ENCODE assay signal across 2 cellular contexts in genomic region chr2:76247006-76247405, GRCh38.
TF ChIP-seq lines count a peak whose summit lies in the region.

No MANE protein-coding gene starts in this region.

TF ChIP-seq in GM23338, 12 proteins besides CTCF, POLR2A, EP300 and RAD21:
- no peak for TF ChIP-seq POLR2AphosphoS5 (IDR thresholded peaks at IDR 0.05; ENCODE audit: low read depth)
- no peak for TF ChIP-seq STAT1 (IDR thresholded peaks at IDR 0.05; ENCODE audit: unreplicated experiment)
- TF ChIP-seq ZNF462 (CRISPR knock-in tag; IDR thresholded peaks at IDR 0.05) = no peak
- no peak for TF ChIP-seq CREB1 (CRISPR knock-in tag; IDR thresholded peaks at IDR 0.05; ENCODE audit: low read depth)
- TF ChIP-seq NANOG (IDR thresholded peaks at IDR 0.05; ENCODE audit: borderline replicate concordance) = no peak
- no peak for TF ChIP-seq REST (IDR thresholded peaks at IDR 0.05; ENCODE audit: unreplicated experiment)
- TF ChIP-seq ZNF114 (CRISPR knock-in tag; IDR thresholded peaks at IDR 0.05) = no peak
- no peak for TF ChIP-seq ETS1 (IDR thresholded peaks at IDR 0.05)
- TF ChIP-seq EZH2phosphoT487 (IDR thresholded peaks at IDR 0.05; ENCODE audit: unreplicated experiment) = no peak
- TF ChIP-seq JUNB (IDR thresholded peaks at IDR 0.05; ENCODE audit: unreplicated experiment) = no peak
- no peak for TF ChIP-seq ZNF331 (CRISPR knock-in tag; IDR thresholded peaks at IDR 0.05; ENCODE audit: low read depth)
- TF ChIP-seq EZH2 (IDR thresholded peaks at IDR 0.05; ENCODE audit: low read depth, unreplicated experiment) = no peak
TF ChIP-seq in GM23338: peak in this region for 0.

TF ChIP-seq in H1, 55 proteins besides CTCF, POLR2A, EP300 and RAD21:
- TF ChIP-seq TAF1 (IDR thresholded peaks at IDR 0.05; ENCODE audit: low read depth, low read length) (no peak), TEAD4 (IDR thresholded peaks at IDR 0.05; ENCODE audit: low read depth, low read length) (no peak), CHD1 (IDR thresholded peaks at IDR 0.05; ENCODE audit: low read depth, low read length) (no peak), POLR2AphosphoS5 (IDR thresholded peaks at IDR 0.05; ENCODE audit: low read depth, low read length) (no peak), USF2 (IDR thresholded peaks at IDR 0.05; ENCODE audit: low read length) (no peak), TAF7 (optimal IDR thresholded peaks at IDR 0.05; ENCODE audit: borderline replicate concordance, low read depth, low read length) (no peak), ATF3 (IDR thresholded peaks at IDR 0.05; ENCODE audit: insufficient read depth, low read depth, low read length) (no peak), EZH2 (IDR thresholded peaks at IDR 0.05; ENCODE audit: low read depth, low read length, severe bottlenecking) (no peak), TCF12 (IDR thresholded peaks at IDR 0.05; ENCODE audit: low read depth, low read length) (no peak), ASH2L (IDR thresholded peaks at IDR 0.05; ENCODE audit: low read length) (no peak), KDM4A (IDR thresholded peaks at IDR 0.05; ENCODE audit: low read depth, low read length, severe bottlenecking) (no peak), CHD2 (IDR thresholded peaks at IDR 0.05; ENCODE audit: low read length) (no peak), HDAC2 (IDR thresholded peaks at IDR 0.05; ENCODE audit: borderline replicate concordance in 1 of 2, low read depth in 2 of 2, low read length in 2 of 2) (no peak), MAFK (IDR thresholded peaks at IDR 0.05; ENCODE audit: low read depth, low read length) (no peak), CHD7 (IDR thresholded peaks at IDR 0.05; ENCODE audit: insufficient replicate concordance, low read length) (no peak)
